ENCODE assay signal across 17 cellular contexts in genomic region chr4:1051472-1051871, GRCh38. TPM values are rescaled to one million over a fixed set of nuclear protein-coding genes. Genes with fewer than 3 reads are reported as not detected.
"Had no signal": no experiment of that assay in that cellular context is flagged by ENCODE, and none has a peak within 500 bp of the region (broad histone marks: within the 10 kb centered on the region; RNA-seq: fewer than 3 reads in every experiment).

No MANE protein-coding gene starts in this region.

- H3K4me2 ChIP-seq: smooth muscle cell had no signal

- H3K36me3 ChIP-seq: gastrocnemius medialis, left lung, pancreas, right lobe of liver had no signal

- H3K9me3 Mint-ChIP-seq: activated CD4-positive, alpha-beta T cell treated with anti-CD3 and anti-CD28 coated beads, Interleukin-2, amount 10 ng/mL, durations not matched to agents 24 days and 14 days; activated CD8-positive, alpha-beta T cell treated with anti-CD3 and anti-CD28 coated beads for 36 hours; activated naive CD8-positive, alpha-beta T cell treated with anti-CD3 and anti-CD28 coated beads, Interleukin-2, amount 10 ng/mL, durations not matched to agents 7 days and 5 days; stimulated activated naive CD8-positive, alpha-beta T cell treated with anti-CD3 and anti-CD28 coated beads, Interleukin-15, amount 100 ng/mL, for 72 hours had no signal

- H3K27ac ChIP-seq: body of pancreas, gastrocnemius medialis, left lung, pancreas, right lobe of liver had no signal

- H3K9me3 ChIP-seq: body of pancreas, gastrocnemius medialis, left lung, pancreas, right lobe of liver had no signal

- H3K27ac Mint-ChIP-seq: activated CD4-positive, alpha-beta T cell treated with anti-CD3 and anti-CD28 coated beads, Interleukin-2, amount 10 ng/mL, durations not matched to agents 24 days and 14 days; activated CD8-positive, alpha-beta T cell treated with anti-CD3 and anti-CD28 coated beads for 36 hours; activated naive CD8-positive, alpha-beta T cell treated with anti-CD3 and anti-CD28 coated beads, Interleukin-2, amount 10 ng/mL, durations not matched to agents 7 days and 5 days; stimulated activated naive CD8-positive, alpha-beta T cell treated with anti-CD3 and anti-CD28 coated beads, Interleukin-15, amount 100 ng/mL, for 72 hours had no signal

- H3K4me3 ChIP-seq: body of pancreas, gastrocnemius medialis, left lung, pancreas, right lobe of liver, smooth muscle cell had no signal

- DNase-seq: activated CD4-positive, alpha-beta T cell treated with anti-CD3 and anti-CD28 coated beads, Interleukin-2, amount 10 ng/mL, durations not matched to agents 24 days and 14 days; activated CD4-positive, CD25-positive, alpha-beta regulatory T cell; activated CD8-positive, alpha-beta T cell treated with anti-CD3 and anti-CD28 coated beads for 36 hours; activated naive CD8-positive, alpha-beta T cell treated with anti-CD3 and anti-CD28 coated beads, Interleukin-2, amount 10 ng/mL, durations not matched to agents 7 days and 5 days; mammary epithelial cell; naive B cell; stimulated activated CD4-positive, alpha-beta T cell treated with anti-CD3 and anti-CD28 coated beads, Interleukin-4, amount 100 ng/mL, for 1 hour; T-helper 1 cell; T-helper 9 cell; trophoblast cell had no signal

- H3K27me3 ChIP-seq: body of pancreas, pancreas had no signal

- ATAC-seq: activated CD8-positive, alpha-beta T cell treated with anti-CD3 and anti-CD28 coated beads for 36 hours; body of pancreas; gastrocnemius medialis; pancreas; stimulated activated naive CD8-positive, alpha-beta T cell treated with anti-CD3 and anti-CD28 coated beads, Interleukin-15, amount 100 ng/mL, for 72 hours had no signal

- H3K4me3 Mint-ChIP-seq: activated CD4-positive, alpha-beta T cell treated with anti-CD3 and anti-CD28 coated beads, Interleukin-2, amount 10 ng/mL, durations not matched to agents 24 days and 14 days; activated CD8-positive, alpha-beta T cell treated with anti-CD3 and anti-CD28 coated beads for 36 hours; activated naive CD8-positive, alpha-beta T cell treated with anti-CD3 and anti-CD28 coated beads, Interleukin-2, amount 10 ng/mL, durations not matched to agents 7 days and 5 days; stimulated activated naive CD8-positive, alpha-beta T cell treated with anti-CD3 and anti-CD28 coated beads, Interleukin-15, amount 100 ng/mL, for 72 hours had no signal

RNA-seq across cellular contexts. Expression of gene SLC26A1, which starts 58.3 kb away (rescaled TPM):
- total RNA-seq: activated CD4-positive, alpha-beta T cell treated with anti-CD3 and anti-CD28 coated beads, Interleukin-2, amount 10 ng/mL, durations not matched to agents 24 days and 14 days; mammary epithelial cell had no signal
- polyA plus RNA-seq: mammary epithelial cell had no signal
